ENCODE assay signal across 4 cellular contexts in genomic region chr7:144247676-144248330, GRCh38. TPM values are rescaled to one million over a fixed set of nuclear protein-coding genes. Genes with fewer than 3 reads are reported as not detected.
"Had no signal": no experiment of that assay in that cellular context is flagged by ENCODE, and none has a peak within 500 bp of the region (broad histone marks: within the 10 kb centered on the region; RNA-seq: fewer than 3 reads in every experiment).

No MANE protein-coding gene starts in this region.

RNA-seq across cellular contexts. Expression of gene OR2A42, which starts 8.4 kb away (rescaled TPM):
- total RNA-seq: LHCN-M2, M059J, MCF 10A, NCI-H460 had no signal

RNA-seq across cellular contexts. Expression of gene OR2A7, which starts 16.8 kb away (rescaled TPM):
- total RNA-seq: LHCN-M2, NCI-H460 had no signal

RNA-seq across cellular contexts. Expression of gene ARHGEF35, which starts 52.2 kb away (rescaled TPM):
- total RNA-seq: M059J, MCF 10A had no signal
